In genomic region chr15:95684126-95684525, GRCh38 we compare ENCODE assay signal across 13 cellular contexts.
"Had no signal": no experiment of that assay in that cellular context is flagged by ENCODE, and none has a peak within 500 bp of the region (broad histone marks: within the 10 kb centered on the region; RNA-seq: fewer than 3 reads in every experiment).

No MANE protein-coding gene starts in this region.

- H3K36me3 ChIP-seq: esophagus squamous epithelium, heart left ventricle, ovary, spleen had no signal

- H3K4me3 ChIP-seq: dorsolateral prefrontal cortex, esophagus squamous epithelium, heart left ventricle, ovary, spleen had no signal

- H3K27me3 ChIP-seq: esophagus squamous epithelium, heart left ventricle, ovary, spleen had no signal

- H3K4me1 ChIP-seq: esophagus squamous epithelium, spleen had no signal

- H3K27ac ChIP-seq: dorsolateral prefrontal cortex, esophagus squamous epithelium, heart left ventricle, spleen had no signal

- DNase-seq: activated naive CD4-positive, alpha-beta T cell treated with anti-CD3 and anti-CD28 coated beads, Interleukin-2, amount 50 U/mL, for 16 hours; activated T-cell treated with anti-CD3 and anti-CD28 coated beads, Interleukin-2, amount 50 U/mL, for 1 hour; amniotic stem cell; dorsolateral prefrontal cortex; esophagus squamous epithelium; heart left ventricle; retina; spleen; stimulated activated CD4-positive, alpha-beta T cell treated with anti-CD3 and anti-CD28 coated beads, Interleukin-1b, Interleukin-23, amount 100 ng/mL, for 48 hours; stimulated activated naive B cell treated with anti-CD40 and anti-IgM and Interleukin-4, amounts not matched to agents 10 μg/mL and 1 μg/mL and 100 μg/mL, for 72 hours; T-helper 17 cell had no signal

- ATAC-seq: activated CD4-positive, CD25-positive, alpha-beta regulatory T cell treated with anti-CD3 and anti-CD28 coated beads, Interleukin-2, amount 50 U/mL, for 24 hours; stimulated activated naive B cell treated with anti-CD40 and anti-IgM and Interleukin-4, amounts not matched to agents 10 μg/mL and 1 μg/mL and 100 μg/mL, for 72 hours; T-helper 17 cell had no signal

- H3K9me3 ChIP-seq: esophagus squamous epithelium, heart left ventricle, ovary, spleen had no signal
